Comparison of ENCODE assay signal across 27 cellular contexts in the genomic region with DNA sequence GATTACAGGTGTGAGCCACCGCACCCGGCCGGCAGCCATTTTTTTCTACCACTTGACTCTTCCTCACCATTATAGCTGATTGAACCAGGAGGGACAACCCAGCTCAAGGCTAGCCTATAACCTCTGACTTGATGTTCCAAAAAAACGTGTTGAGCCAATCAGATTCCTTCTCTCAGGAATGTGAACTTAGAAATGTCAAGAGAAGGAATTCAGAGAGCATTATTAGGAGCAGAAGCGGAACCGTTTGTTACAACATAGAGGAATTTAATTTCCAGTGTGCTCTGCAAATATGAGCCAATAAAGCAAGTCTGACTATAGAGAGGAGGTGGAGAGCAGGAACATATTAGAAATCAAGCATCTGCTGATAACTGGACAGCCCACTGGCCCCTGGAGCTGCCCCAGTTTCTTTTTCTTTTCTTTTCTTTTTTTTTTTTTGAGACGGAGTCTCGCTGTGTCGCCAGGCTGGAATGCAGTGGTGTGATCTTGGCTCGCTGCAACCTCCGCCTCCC.
"Had no signal": no experiment of that assay in that cellular context is flagged by ENCODE, and none has a peak within 500 bp of the region (broad histone marks: within the 10 kb centered on the region; RNA-seq: fewer than 3 reads in every experiment).

No MANE protein-coding gene starts in this region.

- H3K36me3 ChIP-seq: esophagus squamous epithelium, gastroesophageal sphincter, suprapubic skin, tibial nerve had no signal

- DNase-seq: activated CD4-positive, alpha-beta memory T cell treated with anti-CD3 and anti-CD28 coated beads, Interleukin-2, amount 10 ng/mL, durations not matched to agents 7 days and 5 days; activated CD4-positive, alpha-beta T cell treated with anti-CD3 and anti-CD28 coated beads, Interleukin-2, amount 10 ng/mL, durations not matched to agents 7 days and 5 days; activated CD4-positive, CD25-positive, alpha-beta regulatory T cell treated with anti-CD3 and anti-CD28 coated beads, Interleukin-2, amount 50 U/mL, for 72 hours; activated CD8-positive, alpha-beta memory T cell treated with anti-CD3 and anti-CD28 coated beads, Interleukin-2, amount 50 U/mL, for 48 hours; activated gamma-delta T cell treated with Interleukin-2 at 50 U/mL for 16 hours; activated naive CD8-positive, alpha-beta T cell treated with anti-CD3 and anti-CD28 coated beads, Interleukin-2, amount 50 U/mL, for 24 hours; activated T-cell treated with anti-CD3 and anti-CD28 coated beads, Interleukin-2, amount 50 U/mL, for 24 hours; amygdala; effector CD8-positive, alpha-beta T cell; esophagus squamous epithelium; islet precursor cell; left colon; midbrain; naive thymus-derived CD8-positive, alpha-beta T cell; stimulated activated CD4-positive, alpha-beta T cell treated with anti-CD3 and anti-CD28 coated beads, Interleukin-15, amount 100 ng/mL, for 24 hours; stimulated activated CD4-positive, alpha-beta T cell treated with anti-CD3 and anti-CD28 coated beads, Interleukin-2, amount 100 ng/mL, for 24 hours; stimulated activated naive B cell treated with anti-CD40 and anti-IgM and Interleukin-4, amounts not matched to agents 10 μg/mL and 1 μg/mL and 100 μg/mL, for 72 hours; T1000 had no signal

- H3K9me3 ChIP-seq: esophagus squamous epithelium, gastroesophageal sphincter, suprapubic skin, tibial nerve had no signal

- FAIRE-seq: bronchial epithelial cell, colon, endometrium had no signal

- H3K4me1 ChIP-seq: gastroesophageal sphincter, suprapubic skin had no signal

- ATAC-seq: activated naive CD8-positive, alpha-beta T cell treated with anti-CD3 and anti-CD28 coated beads, Interleukin-2, amount 50 U/mL, for 24 hours; gastroesophageal sphincter; left colon; naive thymus-derived CD8-positive, alpha-beta T cell; right cardiac atrium; stimulated activated naive B cell treated with anti-CD40 and anti-IgM and Interleukin-4, amounts not matched to agents 10 μg/mL and 1 μg/mL and 100 μg/mL, for 72 hours had no signal

- H3K4me3 ChIP-seq: esophagus squamous epithelium, gastroesophageal sphincter, hepatocyte, suprapubic skin, tibial nerve had no signal

- H3K27ac ChIP-seq: epithelial cell of prostate, esophagus squamous epithelium, gastroesophageal sphincter, hepatocyte, suprapubic skin, tibial nerve had no signal

- H3K27me3 ChIP-seq: esophagus squamous epithelium, gastroesophageal sphincter, hepatocyte, suprapubic skin, tibial nerve had no signal
